ENCODE assay signal across 1 cellular context in the genomic region with DNA sequence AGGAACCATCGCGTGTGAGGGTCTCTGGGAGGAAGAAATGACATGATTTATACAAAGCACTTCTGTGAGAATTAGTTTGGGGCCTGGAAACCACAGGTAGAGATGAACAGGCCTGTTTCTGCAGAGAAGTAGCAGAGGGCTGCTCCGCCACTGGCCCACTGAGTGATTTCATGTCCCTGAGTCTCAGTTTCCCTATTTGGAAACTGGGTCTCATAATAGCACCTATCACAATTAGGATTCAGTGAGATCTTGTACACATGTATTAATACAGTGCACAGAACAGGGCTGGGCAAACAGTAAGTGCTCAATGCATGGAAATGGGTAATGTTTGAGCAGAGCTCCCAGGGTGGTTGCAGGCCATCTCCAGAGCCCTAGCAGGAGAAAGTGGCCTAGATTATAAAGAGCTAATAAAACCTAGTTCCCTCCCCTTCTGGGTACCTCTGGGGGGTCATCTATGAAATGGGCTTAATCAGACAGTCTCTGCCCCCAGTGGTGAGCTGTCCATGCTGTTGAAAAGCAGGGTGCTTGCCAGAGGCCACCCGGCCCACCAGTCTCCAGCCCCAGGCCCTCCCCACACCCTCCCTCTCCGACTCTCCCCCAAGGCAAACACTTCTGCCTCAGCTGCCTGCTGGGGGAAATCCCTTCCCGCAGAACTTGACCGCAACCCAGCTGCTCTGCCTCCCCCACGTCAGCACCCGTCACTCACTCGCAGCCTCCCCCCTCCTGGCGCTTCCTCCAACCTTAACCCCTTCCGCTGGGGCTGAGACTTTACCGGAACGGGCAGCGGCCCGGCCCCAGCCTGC.
TF ChIP-seq lines count a peak whose summit lies in the region.

No MANE protein-coding gene starts in this region.

TF ChIP-seq in HepG2, 621 proteins besides CTCF, POLR2A, EP300 and RAD21 (continued from another document and continues in another):
- TF ChIP-seq, protein P1, sequence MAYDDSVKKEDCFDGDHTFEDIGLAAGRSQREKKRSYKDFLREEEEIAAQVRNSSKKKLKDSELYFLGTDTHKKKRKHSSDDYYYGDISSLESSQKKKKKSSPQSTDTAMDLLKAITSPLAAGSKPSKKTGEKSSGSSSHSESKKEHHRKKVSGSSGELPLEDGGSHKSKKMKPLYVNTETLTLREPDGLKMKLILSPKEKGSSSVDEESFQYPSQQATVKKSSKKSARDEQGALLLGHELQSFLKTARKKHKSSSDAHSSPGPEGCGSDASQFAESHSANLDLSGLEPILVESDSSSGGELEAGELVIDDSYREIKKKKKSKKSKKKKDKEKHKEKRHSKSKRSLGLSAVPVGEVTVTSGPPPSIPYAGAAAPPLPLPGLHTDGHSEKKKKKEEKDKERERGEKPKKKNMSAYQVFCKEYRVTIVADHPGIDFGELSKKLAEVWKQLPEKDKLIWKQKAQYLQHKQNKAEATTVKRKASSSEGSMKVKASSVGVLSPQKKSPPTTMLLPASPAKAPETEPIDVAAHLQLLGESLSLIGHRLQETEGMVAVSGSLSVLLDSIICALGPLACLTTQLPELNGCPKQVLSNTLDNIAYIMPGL (CRISPR knock-in tag; IDR thresholded peaks at IDR 0.05; ENCODE audit: borderline replicate concordance in 1 of 2, low read depth in 1 of 2): 0 out of 4 replicates have a peak, but pooled peaks of 1 of the 2 experiments have one; percentile 16
- TF ChIP-seq, protein P2, sequence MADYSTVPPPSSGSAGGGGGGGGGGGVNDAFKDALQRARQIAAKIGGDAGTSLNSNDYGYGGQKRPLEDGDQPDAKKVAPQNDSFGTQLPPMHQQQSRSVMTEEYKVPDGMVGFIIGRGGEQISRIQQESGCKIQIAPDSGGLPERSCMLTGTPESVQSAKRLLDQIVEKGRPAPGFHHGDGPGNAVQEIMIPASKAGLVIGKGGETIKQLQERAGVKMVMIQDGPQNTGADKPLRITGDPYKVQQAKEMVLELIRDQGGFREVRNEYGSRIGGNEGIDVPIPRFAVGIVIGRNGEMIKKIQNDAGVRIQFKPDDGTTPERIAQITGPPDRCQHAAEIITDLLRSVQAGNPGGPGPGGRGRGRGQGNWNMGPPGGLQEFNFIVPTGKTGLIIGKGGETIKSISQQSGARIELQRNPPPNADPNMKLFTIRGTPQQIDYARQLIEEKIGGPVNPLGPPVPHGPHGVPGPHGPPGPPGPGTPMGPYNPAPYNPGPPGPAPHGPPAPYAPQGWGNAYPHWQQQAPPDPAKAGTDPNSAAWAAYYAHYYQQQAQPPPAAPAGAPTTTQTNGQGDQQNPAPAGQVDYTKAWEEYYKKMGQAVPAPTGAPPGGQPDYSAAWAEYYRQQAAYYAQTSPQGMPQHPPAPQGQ (CRISPR knock-in tag; IDR thresholded peaks at IDR 0.05; ENCODE audit: borderline replicate concordance): no peak
- TF ChIP-seq ZNF788 (CRISPR knock-in tag; IDR thresholded peaks at IDR 0.05; ENCODE audit: borderline replicate concordance): peak; percentile 23; the same call in 1 of the 2 replicates
- no peak for TF ChIP-seq AKAP8 (CRISPR knock-in tag; IDR thresholded peaks at IDR 0.05)
- TF ChIP-seq, protein P3, sequence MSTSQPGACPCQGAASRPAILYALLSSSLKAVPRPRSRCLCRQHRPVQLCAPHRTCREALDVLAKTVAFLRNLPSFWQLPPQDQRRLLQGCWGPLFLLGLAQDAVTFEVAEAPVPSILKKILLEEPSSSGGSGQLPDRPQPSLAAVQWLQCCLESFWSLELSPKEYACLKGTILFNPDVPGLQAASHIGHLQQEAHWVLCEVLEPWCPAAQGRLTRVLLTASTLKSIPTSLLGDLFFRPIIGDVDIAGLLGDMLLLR (CRISPR knock-in tag; IDR thresholded peaks at IDR 0.05): no peak
- TF ChIP-seq, protein P4, sequence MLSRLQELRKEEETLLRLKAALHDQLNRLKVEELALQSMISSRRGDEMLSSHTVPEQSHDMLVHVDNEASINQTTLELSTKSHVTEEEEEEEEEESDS (CRISPR knock-in tag; IDR thresholded peaks at IDR 0.05; ENCODE audit: borderline replicate concordance): no peak
- no peak for TF ChIP-seq ZNF792 (CRISPR knock-in tag; IDR thresholded peaks at IDR 0.05)
- no peak for TF ChIP-seq ZNF589 (CRISPR knock-in tag; conservative IDR thresholded peaks at IDR 0.05)
- TF ChIP-seq ERF (CRISPR knock-in tag; IDR thresholded peaks at IDR 0.05): no peak
- TF ChIP-seq, protein P5, sequence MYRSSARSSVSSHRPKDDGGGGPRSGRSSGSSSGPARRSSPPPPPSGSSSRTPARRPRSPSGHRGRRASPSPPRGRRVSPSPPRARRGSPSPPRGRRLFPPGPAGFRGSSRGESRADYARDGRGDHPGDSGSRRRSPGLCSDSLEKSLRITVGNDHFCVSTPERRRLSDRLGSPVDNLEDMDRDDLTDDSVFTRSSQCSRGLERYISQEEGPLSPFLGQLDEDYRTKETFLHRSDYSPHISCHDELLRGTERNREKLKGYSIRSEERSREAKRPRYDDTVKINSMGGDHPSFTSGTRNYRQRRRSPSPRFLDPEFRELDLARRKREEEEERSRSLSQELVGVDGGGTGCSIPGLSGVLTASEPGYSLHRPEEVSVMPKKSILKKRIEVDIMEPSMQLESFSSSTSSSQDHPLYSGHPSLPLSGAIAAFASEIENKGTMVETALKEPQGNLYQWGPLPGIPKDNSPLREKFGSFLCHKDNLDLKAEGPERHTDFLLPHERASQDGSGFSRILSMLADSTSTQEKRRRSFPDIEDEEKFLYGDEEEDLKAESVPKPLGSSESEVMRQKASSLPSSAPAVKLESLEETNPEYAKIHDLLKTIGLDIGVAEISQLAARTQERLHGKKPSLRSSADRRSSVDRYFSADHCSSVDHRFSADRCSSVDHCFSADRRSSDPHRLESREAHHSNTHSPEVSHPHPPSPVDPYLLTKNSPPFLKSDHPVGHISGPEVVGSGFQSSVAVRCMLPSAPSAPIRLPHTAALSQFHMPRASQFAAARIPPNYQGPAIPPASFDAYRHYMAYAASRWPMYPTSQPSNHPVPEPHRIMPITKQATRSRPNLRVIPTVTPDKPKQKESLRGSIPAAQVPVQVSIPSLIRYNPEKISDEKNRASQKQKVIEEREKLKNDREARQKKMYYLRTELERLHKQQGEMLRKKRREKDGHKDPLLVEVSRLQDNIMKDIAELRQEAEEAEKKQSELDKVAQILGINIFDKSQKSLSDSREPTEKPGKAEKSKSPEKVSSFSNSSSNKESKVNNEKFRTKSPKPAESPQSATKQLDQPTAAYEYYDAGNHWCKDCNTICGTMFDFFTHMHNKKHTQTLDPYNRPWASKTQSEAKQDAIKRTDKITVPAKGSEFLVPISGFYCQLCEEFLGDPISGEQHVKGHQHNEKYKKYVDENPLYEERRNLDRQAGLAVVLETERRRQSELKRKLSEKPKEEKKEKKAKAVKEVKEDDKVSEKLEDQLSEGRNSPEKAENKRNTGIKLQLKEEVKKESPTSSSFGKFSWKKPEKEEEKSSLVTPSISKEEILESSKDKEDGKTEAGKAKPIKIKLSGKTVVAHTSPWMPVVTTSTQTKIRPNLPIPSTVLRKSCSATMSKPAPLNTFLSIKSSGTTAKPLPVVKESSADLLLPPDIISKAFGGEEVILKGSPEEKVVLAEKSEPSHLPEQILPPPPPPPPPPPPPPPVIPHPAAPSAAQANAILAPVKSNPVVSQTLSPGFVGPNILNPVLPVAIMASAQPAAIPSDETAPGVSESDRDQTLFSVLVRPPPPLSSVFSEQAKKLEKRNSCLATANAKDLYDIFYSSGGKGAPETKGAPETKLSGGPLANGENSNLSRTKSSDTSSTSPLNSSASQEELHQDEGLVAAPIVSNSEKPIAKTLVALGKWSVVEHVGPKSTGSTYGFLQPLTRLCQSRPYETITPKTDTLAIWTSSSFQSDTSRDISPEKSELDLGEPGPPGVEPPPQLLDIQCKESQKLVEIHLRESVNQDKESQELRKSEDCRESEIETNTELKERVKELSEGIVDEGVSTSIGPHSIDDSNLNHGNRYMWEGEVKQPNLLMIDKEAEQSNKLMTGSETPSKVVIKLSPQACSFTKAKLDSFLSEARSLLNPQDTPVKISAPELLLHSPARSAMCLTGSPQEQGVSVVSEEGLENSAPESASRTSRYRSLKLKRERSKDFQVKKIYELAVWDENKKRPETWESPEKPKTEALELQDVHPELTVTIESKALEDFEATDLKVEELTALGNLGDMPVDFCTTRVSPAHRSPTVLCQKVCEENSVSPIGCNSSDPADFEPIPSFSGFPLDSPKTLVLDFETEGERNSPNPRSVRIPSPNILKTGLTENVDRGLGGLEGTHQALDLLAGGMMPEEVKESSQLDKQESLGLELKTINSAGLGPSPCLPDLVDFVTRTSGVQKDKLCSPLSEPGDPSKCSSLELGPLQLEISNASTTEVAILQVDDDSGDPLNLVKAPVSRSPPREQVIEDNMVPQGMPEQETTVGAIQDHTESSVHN (CRISPR knock-in tag; IDR thresholded peaks at IDR 0.05): no peak
- no peak for TF ChIP-seq JUND (CRISPR knock-in tag; IDR thresholded peaks at IDR 0.05)
- TF ChIP-seq ZFY (CRISPR knock-in tag; IDR thresholded peaks at IDR 0.05): no peak
- no peak for TF ChIP-seq SRF (IDR thresholded peaks at IDR 0.05; ENCODE audit: low read depth, low read length)
- TF ChIP-seq, protein P6, sequence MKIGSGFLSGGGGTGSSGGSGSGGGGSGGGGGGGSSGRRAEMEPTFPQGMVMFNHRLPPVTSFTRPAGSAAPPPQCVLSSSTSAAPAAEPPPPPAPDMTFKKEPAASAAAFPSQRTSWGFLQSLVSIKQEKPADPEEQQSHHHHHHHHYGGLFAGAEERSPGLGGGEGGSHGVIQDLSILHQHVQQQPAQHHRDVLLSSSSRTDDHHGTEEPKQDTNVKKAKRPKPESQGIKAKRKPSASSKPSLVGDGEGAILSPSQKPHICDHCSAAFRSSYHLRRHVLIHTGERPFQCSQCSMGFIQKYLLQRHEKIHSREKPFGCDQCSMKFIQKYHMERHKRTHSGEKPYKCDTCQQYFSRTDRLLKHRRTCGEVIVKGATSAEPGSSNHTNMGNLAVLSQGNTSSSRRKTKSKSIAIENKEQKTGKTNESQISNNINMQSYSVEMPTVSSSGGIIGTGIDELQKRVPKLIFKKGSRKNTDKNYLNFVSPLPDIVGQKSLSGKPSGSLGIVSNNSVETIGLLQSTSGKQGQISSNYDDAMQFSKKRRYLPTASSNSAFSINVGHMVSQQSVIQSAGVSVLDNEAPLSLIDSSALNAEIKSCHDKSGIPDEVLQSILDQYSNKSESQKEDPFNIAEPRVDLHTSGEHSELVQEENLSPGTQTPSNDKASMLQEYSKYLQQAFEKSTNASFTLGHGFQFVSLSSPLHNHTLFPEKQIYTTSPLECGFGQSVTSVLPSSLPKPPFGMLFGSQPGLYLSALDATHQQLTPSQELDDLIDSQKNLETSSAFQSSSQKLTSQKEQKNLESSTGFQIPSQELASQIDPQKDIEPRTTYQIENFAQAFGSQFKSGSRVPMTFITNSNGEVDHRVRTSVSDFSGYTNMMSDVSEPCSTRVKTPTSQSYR (CRISPR knock-in tag; IDR thresholded peaks at IDR 0.05; ENCODE audit: borderline replicate concordance): peak; percentile 50; the same call in 1 of the 2 replicates
- TF ChIP-seq, protein P7, sequence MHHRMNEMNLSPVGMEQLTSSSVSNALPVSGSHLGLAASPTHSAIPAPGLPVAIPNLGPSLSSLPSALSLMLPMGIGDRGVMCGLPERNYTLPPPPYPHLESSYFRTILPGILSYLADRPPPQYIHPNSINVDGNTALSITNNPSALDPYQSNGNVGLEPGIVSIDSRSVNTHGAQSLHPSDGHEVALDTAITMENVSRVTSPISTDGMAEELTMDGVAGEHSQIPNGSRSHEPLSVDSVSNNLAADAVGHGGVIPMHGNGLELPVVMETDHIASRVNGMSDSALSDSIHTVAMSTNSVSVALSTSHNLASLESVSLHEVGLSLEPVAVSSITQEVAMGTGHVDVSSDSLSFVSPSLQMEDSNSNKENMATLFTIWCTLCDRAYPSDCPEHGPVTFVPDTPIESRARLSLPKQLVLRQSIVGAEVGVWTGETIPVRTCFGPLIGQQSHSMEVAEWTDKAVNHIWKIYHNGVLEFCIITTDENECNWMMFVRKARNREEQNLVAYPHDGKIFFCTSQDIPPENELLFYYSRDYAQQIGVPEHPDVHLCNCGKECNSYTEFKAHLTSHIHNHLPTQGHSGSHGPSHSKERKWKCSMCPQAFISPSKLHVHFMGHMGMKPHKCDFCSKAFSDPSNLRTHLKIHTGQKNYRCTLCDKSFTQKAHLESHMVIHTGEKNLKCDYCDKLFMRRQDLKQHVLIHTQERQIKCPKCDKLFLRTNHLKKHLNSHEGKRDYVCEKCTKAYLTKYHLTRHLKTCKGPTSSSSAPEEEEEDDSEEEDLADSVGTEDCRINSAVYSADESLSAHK (CRISPR knock-in tag; IDR thresholded peaks at IDR 0.05; ENCODE audit: borderline replicate concordance): no peak
- TF ChIP-seq NR2F2 (IDR thresholded peaks at IDR 0.05; ENCODE audit: borderline replicate concordance, low read depth): no peak
- peak; percentile 74 for TF ChIP-seq RXRA (CRISPR knock-in tag; IDR thresholded peaks at IDR 0.05)
- no peak for TF ChIP-seq MLLT10 (CRISPR knock-in tag; IDR thresholded peaks at IDR 0.05)
- TF ChIP-seq ZNF841 (CRISPR knock-in tag; IDR thresholded peaks at IDR 0.05; ENCODE audit: borderline replicate concordance): no peak
- TF ChIP-seq HOXA3 (CRISPR knock-in tag; IDR thresholded peaks at IDR 0.05): peak; percentile 16; the same call in 1 of the 2 replicates
- TF ChIP-seq ZNF83 (CRISPR knock-in tag; IDR thresholded peaks at IDR 0.05; ENCODE audit: borderline replicate concordance): no peak
- TF ChIP-seq, protein P8, sequence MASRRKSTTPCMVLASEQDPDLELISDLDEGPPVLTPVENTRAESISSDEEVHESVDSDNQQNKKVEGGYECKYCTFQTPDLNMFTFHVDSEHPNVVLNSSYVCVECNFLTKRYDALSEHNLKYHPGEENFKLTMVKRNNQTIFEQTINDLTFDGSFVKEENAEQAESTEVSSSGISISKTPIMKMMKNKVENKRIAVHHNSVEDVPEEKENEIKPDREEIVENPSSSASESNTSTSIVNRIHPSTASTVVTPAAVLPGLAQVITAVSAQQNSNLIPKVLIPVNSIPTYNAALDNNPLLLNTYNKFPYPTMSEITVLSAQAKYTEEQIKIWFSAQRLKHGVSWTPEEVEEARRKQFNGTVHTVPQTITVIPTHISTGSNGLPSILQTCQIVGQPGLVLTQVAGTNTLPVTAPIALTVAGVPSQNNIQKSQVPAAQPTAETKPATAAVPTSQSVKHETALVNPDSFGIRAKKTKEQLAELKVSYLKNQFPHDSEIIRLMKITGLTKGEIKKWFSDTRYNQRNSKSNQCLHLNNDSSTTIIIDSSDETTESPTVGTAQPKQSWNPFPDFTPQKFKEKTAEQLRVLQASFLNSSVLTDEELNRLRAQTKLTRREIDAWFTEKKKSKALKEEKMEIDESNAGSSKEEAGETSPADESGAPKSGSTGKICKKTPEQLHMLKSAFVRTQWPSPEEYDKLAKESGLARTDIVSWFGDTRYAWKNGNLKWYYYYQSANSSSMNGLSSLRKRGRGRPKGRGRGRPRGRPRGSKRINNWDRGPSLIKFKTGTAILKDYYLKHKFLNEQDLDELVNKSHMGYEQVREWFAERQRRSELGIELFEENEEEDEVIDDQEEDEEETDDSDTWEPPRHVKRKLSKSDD (CRISPR knock-in tag; IDR thresholded peaks at IDR 0.05; ENCODE audit: low read depth): 0 out of 2 replicates have a peak, but pooled peaks have one; percentile 30
- TF ChIP-seq JUNB (CRISPR knock-in tag; IDR thresholded peaks at IDR 0.05; ENCODE audit: borderline replicate concordance): no peak
- TF ChIP-seq EEA1 (CRISPR knock-in tag; IDR thresholded peaks at IDR 0.05; ENCODE audit: borderline replicate concordance): no peak
- TF ChIP-seq, protein P9, sequence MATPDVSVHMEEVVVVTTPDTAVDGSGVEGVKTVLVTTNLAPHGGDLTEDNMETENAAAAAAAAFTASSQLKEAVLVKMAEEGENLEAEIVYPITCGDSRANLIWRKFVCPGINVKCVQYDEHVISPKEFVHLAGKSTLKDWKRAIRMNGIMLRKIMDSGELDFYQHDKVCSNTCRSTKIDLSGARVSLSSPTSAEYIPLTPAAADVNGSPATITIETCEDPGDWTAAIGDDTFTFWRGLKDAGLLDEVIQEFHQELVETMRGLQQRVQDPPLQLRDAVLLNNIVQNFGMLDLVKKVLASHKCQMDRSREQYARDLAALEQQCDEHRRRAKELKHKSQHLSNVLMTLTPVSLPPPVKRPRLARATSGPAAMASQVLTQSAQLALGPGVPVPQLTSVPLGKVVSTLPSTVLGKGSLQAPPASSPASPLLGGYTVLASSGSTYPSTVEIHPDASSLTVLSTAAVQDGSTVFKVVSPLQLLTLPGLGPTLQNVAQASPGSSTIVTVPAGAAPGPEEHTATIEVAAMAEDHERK (CRISPR knock-in tag; IDR thresholded peaks at IDR 0.05; ENCODE audit: low read depth): no peak
- TF ChIP-seq ZKSCAN5 (CRISPR knock-in tag; IDR thresholded peaks at IDR 0.05): no peak
- TF ChIP-seq KDM6A (CRISPR knock-in tag; IDR thresholded peaks at IDR 0.05; ENCODE audit: low read depth): no peak
